Comparison of ENCODE assay signal across 25 cellular contexts in the genomic region with DNA sequence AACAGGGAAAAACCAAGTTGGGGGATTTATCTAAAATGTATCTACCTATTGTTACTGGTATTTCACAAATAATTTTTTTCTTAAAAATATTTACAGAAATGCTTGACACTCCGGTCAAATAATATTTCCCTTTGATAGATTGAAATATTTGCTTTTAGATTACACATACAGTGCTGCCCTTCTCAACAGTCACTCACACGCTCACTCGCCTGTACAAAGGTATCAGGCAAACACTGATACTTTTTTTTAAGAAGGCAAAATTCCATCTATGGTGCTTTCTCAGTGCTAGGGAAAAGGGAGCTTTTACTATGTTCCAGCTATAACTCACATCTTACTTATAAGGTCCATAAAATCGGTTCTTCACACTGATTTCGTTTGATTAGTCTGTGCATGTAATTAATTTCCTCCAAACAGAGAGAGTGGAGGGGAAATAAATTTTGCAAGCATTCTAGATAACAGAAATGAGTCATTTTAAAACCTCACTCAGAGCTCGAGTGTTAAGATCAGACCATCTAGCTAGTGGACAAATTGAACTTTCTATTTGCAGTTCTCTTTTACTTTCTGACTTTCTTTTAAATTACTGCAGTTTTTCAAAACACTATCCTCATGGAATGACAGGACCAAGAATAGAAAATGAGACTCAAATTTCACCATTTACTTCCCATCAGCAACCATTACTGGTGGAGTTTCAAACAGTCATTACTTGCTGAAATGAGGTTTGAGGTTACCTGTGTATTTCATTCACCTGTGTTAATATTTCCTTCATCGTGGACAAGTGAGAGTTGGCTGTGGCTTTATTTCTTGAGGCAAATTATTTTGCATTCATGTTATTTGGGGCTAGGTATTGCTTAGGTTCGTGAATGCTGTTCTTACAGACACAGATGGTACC.
DNase-seq lines count a peak whose midpoint lies in the region; ATAC-seq and TF ChIP-seq lines count a peak whose summit lies in the region.
"Had no signal": no experiment of that assay in that cellular context is flagged by ENCODE, and none has a peak within 500 bp of the region (broad histone marks: within the 10 kb centered on the region; RNA-seq: fewer than 3 reads in every experiment).

No MANE protein-coding gene starts in this region.

- no peak for TF ChIP-seq POLR2A in body of pancreas (IDR thresholded peaks at IDR 0.05)

- intact Hi-C loops in body of pancreas (cut with DNase I) = loop anchor here (10.0 kb wide), 1 partner anchor 361 kb away; a partner anchor contains a TSS
- intact Hi-C loops in CD8-positive, alpha-beta T cell (cut with DNase I, micrococcal nuclease) = no loop called here

- H3K4me3 Mint-ChIP-seq in CD8-positive, alpha-beta T cell = no peak overlapping the region
- H3K4me3 Mint-ChIP-seq: CD14-positive monocyte had no signal

- POLR2A ChIA-PET in CD8-positive, alpha-beta T cell (lab: Charles Lee) = no interaction called here

- H3K4me3 ChIP-seq in body of pancreas = no peak overlapping the region
- no peak overlapping the region for H3K4me3 ChIP-seq in CD8-positive, alpha-beta T cell (ENCODE audit: low read depth, low read length)
- H3K4me3 ChIP-seq: lower lobe of right lung, suprapubic skin had no signal

- no peak overlapping the region for H3K27ac Mint-ChIP-seq in CD8-positive, alpha-beta T cell
- H3K27ac Mint-ChIP-seq: CD14-positive monocyte had no signal

- H3K36me3 ChIP-seq in body of pancreas (replicated peaks in 1 of 2; ENCODE audit: insufficient read depth in 1 of 2, low read depth in 2 of 2) = no peaks in the 10 kb centered on the region
- H3K36me3 ChIP-seq in CD8-positive, alpha-beta T cell (ENCODE audit: insufficient read depth, low read length) = no peaks in the 10 kb centered on the region
- H3K36me3 ChIP-seq: lower lobe of right lung, suprapubic skin had no signal

- no peaks in the 10 kb centered on the region for H3K9me3 Mint-ChIP-seq in CD8-positive, alpha-beta T cell
- H3K9me3 Mint-ChIP-seq: CD14-positive monocyte had no signal

- H3K27me3 ChIP-seq in body of pancreas = no peaks in the 10 kb centered on the region
- H3K27me3 ChIP-seq in CD8-positive, alpha-beta T cell (ENCODE audit: insufficient read depth, low read length) = no peaks in the 10 kb centered on the region
- H3K27me3 ChIP-seq: suprapubic skin had no signal

- peaks cover 18% of the 10 kb centered on the region for H3K27me3 Mint-ChIP-seq in CD8-positive, alpha-beta T cell (ENCODE audit: low read depth)

- no peaks in the 10 kb centered on the region for H3K9me3 ChIP-seq in body of pancreas
- H3K9me3 ChIP-seq in CD8-positive, alpha-beta T cell (ENCODE audit: low read length) = no peaks in the 10 kb centered on the region
- H3K9me3 ChIP-seq: lower lobe of right lung, suprapubic skin had no signal

- H3K4me1 Mint-ChIP-seq in CD8-positive, alpha-beta T cell (ENCODE audit: low read depth) = no peaks in the 10 kb centered on the region

- peaks cover 6% of the 10 kb centered on the region for H3K4me1 ChIP-seq in body of pancreas
- H3K4me1 ChIP-seq in CD8-positive, alpha-beta T cell (ENCODE audit: insufficient read depth, low read length) = no peaks in the 10 kb centered on the region
- H3K4me1 ChIP-seq: lower lobe of right lung, suprapubic skin had no signal

- H3K36me3 Mint-ChIP-seq in CD8-positive, alpha-beta T cell = no peaks in the 10 kb centered on the region
- H3K36me3 Mint-ChIP-seq: CD14-positive monocyte had no signal

- CTCF ChIA-PET in CD8-positive, alpha-beta T cell (lab: Charles Lee) = interaction anchor here (0.7 kb wide), 1 partner anchor 9 kb away, joined by 3 read pairs; no protein-coding TSS in a partner anchor

- DNase-seq in DMS53 (lab: John Stamatoyannopoulos, UW) (peak; percentile 59), body of pancreas (no peak), OCI-M2 (lab: John Stamatoyannopoulos, UW; ENCODE audit: unreplicated experiment) (no peak), H4 (ENCODE audit: low spot score) (no peak)
- DNase-seq in CD8-positive, alpha-beta T cell = no peak
- DNase-seq: ACHN; activated CD4-positive, alpha-beta T cell treated with anti-CD3 and anti-CD28 coated beads, Interleukin-2, amount 50 U/mL, for 4 hours; activated T-cell treated with anti-CD3 and anti-CD28 coated beads for 4 hours; anterior cingulate cortex; cerebellar nuclear complex; effector CD8-positive, alpha-beta T cell; GF-D8; head of caudate nucleus; IMR-90; lower lobe of right lung; NCI-H1417 treated with DMSO at 0.1 percent for 48 hours; NCI-H748 treated with DMSO at 0.1 percent for 48 hours; PC-3; stimulated activated CD4-positive, alpha-beta T cell treated with anti-CD3 and anti-CD28 coated beads, Interleukin-12 subunit alpha, Interleukin-12 subunit beta, amount 100 ng/mL, for 4 hours had no signal

- WGBS in body of pancreas, 2 donors = 28 to 35% methylated on average over 8 of the region's 8 CpGs

- no peak overlapping the region for H3K27ac ChIP-seq in body of pancreas
- no peak overlapping the region for H3K27ac ChIP-seq in CD8-positive, alpha-beta T cell (ENCODE audit: low read depth, low read length)
- H3K27ac ChIP-seq: lower lobe of right lung, suprapubic skin had no signal

- peak; percentile 80 for ATAC-seq in GM19452 (IDR thresholded peaks at IDR 0.05; ENCODE audit: unreplicated experiment)
- ATAC-seq in HG02938 (IDR thresholded peaks at IDR 0.05; ENCODE audit: unreplicated experiment) = peak; percentile 72
- ATAC-seq in body of pancreas = peak; percentile 38
- no peak for ATAC-seq in HG03108 (IDR thresholded peaks at IDR 0.05; ENCODE audit: unreplicated experiment)
- ATAC-seq in CD8-positive, alpha-beta T cell = no peak
- ATAC-seq: HCT116, PC-3 had no signal

- TF ChIP-seq CTCF in body of pancreas (IDR thresholded peaks at IDR 0.05) = no peak
- TF ChIP-seq CTCF in CD8-positive, alpha-beta T cell (IDR thresholded peaks at IDR 0.05) = no peak

Comparison
In these comparisons a context has a peak if more than half of its experiments do, and no peak if none do; other contexts are left out.
1. ATAC-seq: peak in GM19452 (single experiment), HG02938 (single experiment) and body of pancreas (single experiment); none in HG03108 (single experiment) and CD8-positive, alpha-beta T cell (single experiment).